ENCODE assay signal across 8 cellular contexts in the genomic region with DNA sequence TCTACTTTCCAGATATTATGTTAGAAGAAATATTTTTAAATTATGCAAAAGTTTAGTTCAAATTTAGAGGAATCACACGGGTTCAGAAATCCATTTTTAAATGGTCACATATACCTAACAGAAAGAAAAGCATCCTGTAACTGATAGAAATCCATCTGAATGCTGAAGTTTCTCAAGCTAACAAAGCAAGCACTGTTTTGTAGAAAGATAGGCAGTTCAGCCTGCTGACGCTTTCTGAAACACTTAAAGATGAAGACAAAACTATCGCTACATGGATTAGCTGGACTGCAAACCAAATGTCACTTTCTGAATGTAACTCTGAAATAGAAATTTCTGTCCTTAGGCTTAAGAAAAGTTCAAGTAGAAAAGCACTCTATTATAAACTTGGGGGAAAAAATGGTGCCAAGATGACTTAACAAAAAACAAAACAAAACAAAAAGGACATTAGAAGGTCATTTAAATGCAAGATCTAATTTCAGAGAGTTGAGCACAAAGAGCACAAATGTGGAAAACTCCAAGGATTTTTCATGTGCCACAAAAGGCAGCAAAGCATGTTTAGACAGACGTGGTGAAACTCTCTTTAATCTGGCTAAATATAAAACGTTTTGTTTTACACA. TPM values are rescaled to one million over a fixed set of nuclear protein-coding genes. Genes with fewer than 3 reads are reported as not detected.
DNase-seq lines count a peak whose midpoint lies in the region; TF ChIP-seq lines count a peak whose summit lies in the region.

No MANE protein-coding gene starts in this region.

- no peaks in the 10 kb centered on the region for H3K9me2 ChIP-seq in hepatocyte (replicated peaks; ENCODE audit: insufficient read depth)

- H3K27ac ChIP-seq in HEK293 (ENCODE audit: extremely low read depth, low read depth, low read length) (peak overlapping the region; percentile 91), hepatocyte (peak overlapping the region; percentile 95), skeletal muscle tissue (ENCODE audit: low read depth, low read length) (peak overlapping the region; percentile 91)

- no peaks in the 10 kb centered on the region for H3K27me3 ChIP-seq in hepatocyte
- peaks cover 0 to 4% (median 0%) of the 10 kb centered on the region in 3 donors for H3K27me3 ChIP-seq in skeletal muscle tissue (ENCODE audit: control insufficient read depth in 3 of 3, insufficient read depth in 3 of 3, low read length in 3 of 3)

- H3K36me3 Mint-ChIP-seq in activated CD4-positive, alpha-beta memory T cell treated with anti-CD3 and anti-CD28 coated beads for 36 hours: no peaks in the 10 kb centered on the region

- H3K27me3 Mint-ChIP-seq in activated CD4-positive, alpha-beta memory T cell treated with anti-CD3 and anti-CD28 coated beads for 36 hours: peaks cover 36% of the 10 kb centered on the region

- no peaks in the 10 kb centered on the region for H4K20me1 ChIP-seq in hepatocyte (ENCODE audit: insufficient read depth, poor library complexity, severe bottlenecking)

- peak overlapping the region; percentile 75 to 83 (median 80) for H3K9ac ChIP-seq in skeletal muscle tissue (ENCODE audit: low read depth in 1 of 3, low read length in 3 of 3)

- in situ Hi-C loops in ACHN (cut with HindIII; ENCODE audit: low pct_ligation_motif_present, low pct_unique_long_range_greater_than_20kb, low sequenced_read_pairs): loop anchor here (25.0 kb wide), 1 partner anchor 97 kb away; no protein-coding TSS in a partner anchor

- WGBS in hepatocyte (ENCODE audit: low lambda C conversion rate, missing lambda C conversion rate): 20% methylated on average over 5 of the region's 5 CpGs

- CTCF ChIA-PET in HEK293 (lab: Yijun Ruan, JAX): interaction anchor here (0.7 to 1.2 kb wide), 7 partner anchors 14 to 112 kb away, joined by 3 to 5 read pairs (median 3); no protein-coding TSS in a partner anchor
- CTCF ChIA-PET in activated CD4-positive, alpha-beta memory T cell treated with anti-CD3 and anti-CD28 coated beads for 36 hours (lab: Charles Lee): interaction anchor here (1.4 kb wide), 1 partner anchor 30 kb away, joined by 4 read pairs; no protein-coding TSS in a partner anchor

- peak overlapping the region; percentile 80 for H3K4me2 ChIP-seq in hepatocyte

- DNase-seq in activated CD4-positive, alpha-beta memory T cell treated with anti-CD3 and anti-CD28 coated beads for 36 hours: no peak
- DNase-seq in hepatocyte (ENCODE audit: low spot score): no peak
- DNase-seq in stimulated activated CD4-positive, alpha-beta T cell treated with anti-CD3 and anti-CD28 coated beads, Interleukin-15, amount 100 ng/mL, for 24 hours: no peak
- no peak for DNase-seq in NCI-H1092 treated with DMSO at 0.1 percent for 48 hours (lab: John Stamatoyannopoulos, UW)
- DNase-seq in ACHN: no peak
- no peak for DNase-seq in AG08395 (ENCODE audit: low spot score)

- H3K9me3 ChIP-seq in HEK293 (ENCODE audit: control insufficient read depth, insufficient read depth, low read depth, low read length) (no peaks in the 10 kb centered on the region), hepatocyte (ENCODE audit: low read depth) (no peaks in the 10 kb centered on the region), skeletal muscle tissue (ENCODE audit: control insufficient read depth in 3 of 3, low read length in 3 of 3) (no peaks in the 10 kb centered on the region)

- no peaks in the 10 kb centered on the region for H3K9me3 Mint-ChIP-seq in activated CD4-positive, alpha-beta memory T cell treated with anti-CD3 and anti-CD28 coated beads for 36 hours

- POLR2A ChIA-PET in HEK293 (lab: Yijun Ruan, JAX): no interaction called here
- POLR2A ChIA-PET in activated CD4-positive, alpha-beta memory T cell treated with anti-CD3 and anti-CD28 coated beads for 36 hours (lab: Charles Lee): no interaction called here

- H3K4me3 ChIP-seq in HEK293 (ENCODE audit: low read depth, low read length) (peak overlapping the region; percentile 81), hepatocyte (peak overlapping the region; percentile 73), skeletal muscle tissue (ENCODE audit: low read length in 3 of 3) (peak overlapping the region; percentile 63 to 88 (median 82))

- intact Hi-C loops in activated CD4-positive, alpha-beta memory T cell treated with anti-CD3 and anti-CD28 coated beads for 36 hours (cut with micrococcal nuclease): loop anchor here (5.0 kb wide), 1 partner anchor 383 kb away; a partner anchor contains a TSS

- H3K27ac Mint-ChIP-seq in activated CD4-positive, alpha-beta memory T cell treated with anti-CD3 and anti-CD28 coated beads for 36 hours: no peak overlapping the region

- H3K4me1 Mint-ChIP-seq in activated CD4-positive, alpha-beta memory T cell treated with anti-CD3 and anti-CD28 coated beads for 36 hours (ENCODE audit: low read depth): peaks cover 12% of the 10 kb centered on the region

- H3K4me3 Mint-ChIP-seq in activated CD4-positive, alpha-beta memory T cell treated with anti-CD3 and anti-CD28 coated beads for 36 hours: peak overlapping the region; percentile 60

- H3K36me3 ChIP-seq in HEK293 (ENCODE audit: control insufficient read depth in 2 of 2, insufficient read depth in 1 of 2, low read length in 2 of 2) (no peaks in the 10 kb centered on the region), hepatocyte (replicated peaks; ENCODE audit: insufficient read depth, low read depth) (no peaks in the 10 kb centered on the region), skeletal muscle tissue (ENCODE audit: control insufficient read depth in 3 of 3, insufficient read depth in 3 of 3, low read length in 3 of 3) (no peaks in the 10 kb centered on the region)

- H2AFZ ChIP-seq in hepatocyte: peak overlapping the region; percentile 81

- peaks cover 58% of the 10 kb centered on the region for H3K79me2 ChIP-seq in hepatocyte

- H3K4me1 ChIP-seq in HEK293 (ENCODE audit: control insufficient read depth, insufficient read depth, low read length): peaks cover 12% of the 10 kb centered on the region; the same call in 1 of the 2 replicates
- H3K4me1 ChIP-seq in hepatocyte (ENCODE audit: insufficient read depth): peaks cover 24% of the 10 kb centered on the region
- H3K4me1 ChIP-seq in skeletal muscle tissue (ENCODE audit: control insufficient read depth in 3 of 3, insufficient read depth in 3 of 3, low read length in 3 of 3): peaks cover 4 to 25% (median 7%) of the 10 kb centered on the region in 3 donors

- TF ChIP-seq CTCF in HEK293 (tag by site-specific recombination; IDR thresholded peaks at IDR 0.05) (no peak), hepatocyte (IDR thresholded peaks at IDR 0.05; ENCODE audit: poor library complexity) (no peak)

TF ChIP-seq in HEK293, 187 proteins besides CTCF, POLR2A, EP300 and RAD21:
- TF ChIP-seq ZNF335 (tag by site-specific recombination; conservative IDR thresholded peaks at IDR 0.05) (no peak), PRDM1 (tag by site-specific recombination; IDR thresholded peaks at IDR 0.05) (peak; percentile 19; the same call in 1 of the 2 replicates)
- TF ChIP-seq, protein P1, sequence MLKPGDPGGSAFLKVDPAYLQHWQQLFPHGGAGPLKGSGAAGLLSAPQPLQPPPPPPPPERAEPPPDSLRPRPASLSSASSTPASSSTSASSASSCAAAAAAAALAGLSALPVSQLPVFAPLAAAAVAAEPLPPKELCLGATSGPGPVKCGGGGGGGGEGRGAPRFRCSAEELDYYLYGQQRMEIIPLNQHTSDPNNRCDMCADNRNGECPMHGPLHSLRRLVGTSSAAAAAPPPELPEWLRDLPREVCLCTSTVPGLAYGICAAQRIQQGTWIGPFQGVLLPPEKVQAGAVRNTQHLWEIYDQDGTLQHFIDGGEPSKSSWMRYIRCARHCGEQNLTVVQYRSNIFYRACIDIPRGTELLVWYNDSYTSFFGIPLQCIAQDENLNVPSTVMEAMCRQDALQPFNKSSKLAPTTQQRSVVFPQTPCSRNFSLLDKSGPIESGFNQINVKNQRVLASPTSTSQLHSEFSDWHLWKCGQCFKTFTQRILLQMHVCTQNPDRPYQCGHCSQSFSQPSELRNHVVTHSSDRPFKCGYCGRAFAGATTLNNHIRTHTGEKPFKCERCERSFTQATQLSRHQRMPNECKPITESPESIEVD (tag by site-specific recombination; IDR thresholded peaks at IDR 0.05): 0 out of 2 replicates have a peak, but pooled peaks have one; percentile 38

RNA-seq across cellular contexts. Expression of a gene that starts 1.3 kb away (rescaled TPM):
- total RNA-seq in activated CD4-positive, alpha-beta memory T cell treated with anti-CD3 and anti-CD28 coated beads for 36 hours: under 1 TPM; 0.38 to 0.65 TPM
- total RNA-seq in hepatocyte (148 and 155 TPM in 2 replicates), skeletal muscle tissue (22.4 TPM)
- 93.8 and 97.3 TPM in 2 replicates for polyA plus RNA-seq in hepatocyte

Comparison
In these comparisons a context has a peak if more than half of its experiments do, and no peak if none do; other contexts are left out.
1. RNA of a gene that starts 1.3 kb away (total RNA-seq): 148 to 155 TPM in hepatocyte and 22.4 TPM in skeletal muscle tissue (single experiment); 0.38 to 0.65 TPM in activated CD4-positive, alpha-beta memory T cell treated with anti-CD3 and anti-CD28 coated beads for 36 hours; every median in the first group is over 10 times any median in the second.
2. Peak in every context shown above with its lines, with median percentiles within 50 percentile points of each other: H3K27ac ChIP-seq and H3K4me3 ChIP-seq.